16 cellular contexts compared by ENCODE assay signal in genomic region chr12:108627134-108627920, GRCh38. TPM values are rescaled to one million over a fixed set of nuclear protein-coding genes. Genes with fewer than 3 reads are reported as not detected.
DNase-seq lines count a peak whose midpoint lies in the region; ATAC-seq and TF ChIP-seq lines count a peak whose summit lies in the region.
"Had no signal": no experiment of that assay in that cellular context is flagged by ENCODE, and none has a peak within 500 bp of the region (broad histone marks: within the 10 kb centered on the region; RNA-seq: fewer than 3 reads in every experiment).

No MANE protein-coding gene starts in this region.

- no peak overlapping the region for H2BK20ac ChIP-seq in H9 (ENCODE audit: low read depth, low read length, poor library complexity, severe bottlenecking)

- H3T11ph ChIP-seq in H9 (ENCODE audit: low read length), result no peak overlapping the region

- POLR2A ChIA-PET in activated naive CD8-positive, alpha-beta T cell treated with anti-CD3 and anti-CD28 coated beads, Interleukin-2, amount 10 ng/mL, durations not matched to agents 7 days and 5 days (lab: Charles Lee), result interaction anchor here (0.6 to 10.8 kb wide), 9 partner anchors 9 to 230 kb away, joined by 3 to 156 read pairs (median 9); partner anchors contain the start of genes ISCU, SART3 and SSH1

- no peaks in the 10 kb centered on the region for H3K79me1 ChIP-seq in H9 (ENCODE audit: insufficient read depth, low read depth, low read length, poor library complexity, severe bottlenecking)

- no peak overlapping the region for H2BK12ac ChIP-seq in H9 (ENCODE audit: insufficient read length, low read depth, low read length)

- H3K27ac ChIP-seq in KOPT-K1 (ENCODE audit: low read depth, low read length, poor library complexity, severe bottlenecking) (peak overlapping the region; percentile 99), H9 (ENCODE audit: insufficient read length, low read depth, low read length) (no peak overlapping the region)
- H3K27ac ChIP-seq: 22Rv1, parathyroid adenoma had no signal

- H3K4me1 ChIP-seq in H9 (ENCODE audit: insufficient read depth, low read length), result peaks cover 3% of the 10 kb centered on the region; the same call in 1 of the 2 replicates
- H3K4me1 ChIP-seq: parathyroid adenoma had no signal

- H4K20me1 ChIP-seq in H9 (ENCODE audit: control insufficient read depth, insufficient read depth, insufficient read length), result no peaks in the 10 kb centered on the region

- H3K4me3 Mint-ChIP-seq in T-helper 1 cell treated with Interleukin-12 subunit alpha and Interleukin-12 subunit beta and Interleukin-4 antibody, amounts not matched to agents 30 μg/mL and 1 μg/mL, for 36 hours, result peak overlapping the region; percentile 44
- peak overlapping the region; percentile 29 for H3K4me3 Mint-ChIP-seq in activated naive CD8-positive, alpha-beta T cell treated with anti-CD3 and anti-CD28 coated beads, Interleukin-2, amount 10 ng/mL, durations not matched to agents 7 days and 5 days
- peak overlapping the region; percentile 87 for H3K4me3 Mint-ChIP-seq in natural killer cell treated with Interleukin-12 subunit alpha and Interleukin-12 subunit beta and Interleukin-15 and Interleukin-18, amount 100 ng/mL, for 72 hours
- H3K4me3 Mint-ChIP-seq in H9, result no peak overlapping the region

- H2AFZ ChIP-seq in H9 (ENCODE audit: low read length), result no peak overlapping the region
- H2AFZ ChIP-seq: parathyroid adenoma had no signal

- no CpG with 5 or more reads among the region's 8 CpGs for WGBS in H9 (ENCODE audit: extremely low coverage, insufficient read length, low lambda C conversion rate)

- no peaks in the 10 kb centered on the region for H3K23me2 ChIP-seq in H9 (ENCODE audit: insufficient read length, low read depth, low read length, poor library complexity, severe bottlenecking)

- H2BK120ac ChIP-seq in H9 (ENCODE audit: low read depth, low read length, poor library complexity, severe bottlenecking), result no peak overlapping the region

- no peak overlapping the region for H2BK15ac ChIP-seq in H9 (ENCODE audit: low read depth, low read length)

- H3K9me3 Mint-ChIP-seq in T-helper 1 cell treated with Interleukin-12 subunit alpha and Interleukin-12 subunit beta and Interleukin-4 antibody, amounts not matched to agents 30 μg/mL and 1 μg/mL, for 36 hours, result no peaks in the 10 kb centered on the region
- no peaks in the 10 kb centered on the region for H3K9me3 Mint-ChIP-seq in activated naive CD8-positive, alpha-beta T cell treated with anti-CD3 and anti-CD28 coated beads, Interleukin-2, amount 10 ng/mL, durations not matched to agents 7 days and 5 days
- H3K9me3 Mint-ChIP-seq in natural killer cell treated with Interleukin-12 subunit alpha and Interleukin-12 subunit beta and Interleukin-15 and Interleukin-18, amount 100 ng/mL, for 72 hours, result no peaks in the 10 kb centered on the region
- no peaks in the 10 kb centered on the region; a peak in 2 of 5 replicates for H3K9me3 Mint-ChIP-seq in H9

- H3K36me3 Mint-ChIP-seq in T-helper 1 cell treated with Interleukin-12 subunit alpha and Interleukin-12 subunit beta and Interleukin-4 antibody, amounts not matched to agents 30 μg/mL and 1 μg/mL, for 36 hours (ENCODE audit: low read depth), result peaks cover 65% of the 10 kb centered on the region
- peaks cover 51% of the 10 kb centered on the region for H3K36me3 Mint-ChIP-seq in activated naive CD8-positive, alpha-beta T cell treated with anti-CD3 and anti-CD28 coated beads, Interleukin-2, amount 10 ng/mL, durations not matched to agents 7 days and 5 days
- peaks cover 18% of the 10 kb centered on the region for H3K36me3 Mint-ChIP-seq in natural killer cell treated with Interleukin-12 subunit alpha and Interleukin-12 subunit beta and Interleukin-15 and Interleukin-18, amount 100 ng/mL, for 72 hours
- H3K36me3 Mint-ChIP-seq in H9 (ENCODE audit: insufficient read depth in 1 of 3, low read depth in 3 of 3), result peaks cover 0 to 2% (median 0%) of the 10 kb centered on the region in 3 experiments; a peak in 2 of 7 replicates

- H3K36me3 ChIP-seq in KOPT-K1 (ENCODE audit: insufficient read depth, low read length), result peaks cover 54% of the 10 kb centered on the region

- H3K27me3 Mint-ChIP-seq in T-helper 1 cell treated with Interleukin-12 subunit alpha and Interleukin-12 subunit beta and Interleukin-4 antibody, amounts not matched to agents 30 μg/mL and 1 μg/mL, for 36 hours (ENCODE audit: low read depth), result no peaks in the 10 kb centered on the region
- no peaks in the 10 kb centered on the region for H3K27me3 Mint-ChIP-seq in activated naive CD8-positive, alpha-beta T cell treated with anti-CD3 and anti-CD28 coated beads, Interleukin-2, amount 10 ng/mL, durations not matched to agents 7 days and 5 days
- H3K27me3 Mint-ChIP-seq in natural killer cell treated with Interleukin-12 subunit alpha and Interleukin-12 subunit beta and Interleukin-15 and Interleukin-18, amount 100 ng/mL, for 72 hours, result no peaks in the 10 kb centered on the region
- H3K27me3 Mint-ChIP-seq in H9 (ENCODE audit: low read depth), result no peaks in the 10 kb centered on the region

- H4K91ac ChIP-seq in H9 (ENCODE audit: insufficient read length, low read depth, low read length), result no peak overlapping the region

- no peak overlapping the region for H3K4me2 ChIP-seq in H9 (ENCODE audit: insufficient read depth, insufficient read length, low read length)

- no peaks in the 10 kb centered on the region for H3K27me3 ChIP-seq in H9 (ENCODE audit: insufficient read depth, low read length)
- H3K27me3 ChIP-seq: stomach had no signal

- no peak for TF ChIP-seq CTCF in H9 (conservative IDR thresholded peaks at IDR 0.05)

- H2AK5ac ChIP-seq in H9 (ENCODE audit: insufficient read length, low read length), result no peak overlapping the region

- H3K4ac ChIP-seq in H9 (ENCODE audit: low read depth, low read length), result no peak overlapping the region

- H3K79me2 ChIP-seq in H9 (ENCODE audit: insufficient read depth, low read length), result no peaks in the 10 kb centered on the region
- H3K79me2 ChIP-seq: parathyroid adenoma had no signal

- H3K56ac ChIP-seq in H9 (ENCODE audit: insufficient read length, low read depth, low read length), result no peak overlapping the region

- H3K18ac ChIP-seq in H9 (ENCODE audit: insufficient read length, low read depth, low read length), result no peak overlapping the region

- no peak overlapping the region for H3K14ac ChIP-seq in H9 (ENCODE audit: insufficient read depth, low read length)

- no peak for DNase-seq in T-helper 1 cell
- DNase-seq in activated naive CD8-positive, alpha-beta T cell treated with anti-CD3 and anti-CD28 coated beads, Interleukin-2, amount 10 ng/mL, durations not matched to agents 7 days and 5 days, result no peak
- DNase-seq in natural killer cell treated with Interleukin-12 subunit alpha and Interleukin-12 subunit beta and Interleukin-15 and Interleukin-18, amount 100 ng/mL, for 72 hours (ENCODE audit: low spot score), result no peak
- DNase-seq in H9, result no peak
- DNase-seq: activated CD8-positive, alpha-beta memory T cell treated with anti-CD3 and anti-CD28 coated beads, Interleukin-2, amount 50 U/mL, for 4 hours; GDM1; NCI-H1694; stomach had no signal

- ATAC-seq in activated naive CD8-positive, alpha-beta T cell treated with anti-CD3 and anti-CD28 coated beads, Interleukin-2, amount 10 ng/mL, durations not matched to agents 7 days and 5 days (ENCODE audit: low read depth), result no peak
- no peak for ATAC-seq in natural killer cell treated with Interleukin-12 subunit alpha and Interleukin-12 subunit beta and Interleukin-15 and Interleukin-18, amount 100 ng/mL, for 72 hours
- no peak for ATAC-seq in GM18868 (IDR thresholded peaks at IDR 0.05; ENCODE audit: unreplicated experiment)
- no peak for ATAC-seq in HG02678 (IDR thresholded peaks at IDR 0.05; ENCODE audit: unreplicated experiment)

- H3K27ac Mint-ChIP-seq in T-helper 1 cell treated with Interleukin-12 subunit alpha and Interleukin-12 subunit beta and Interleukin-4 antibody, amounts not matched to agents 30 μg/mL and 1 μg/mL, for 36 hours, result peak overlapping the region; percentile 54
- H3K27ac Mint-ChIP-seq in activated naive CD8-positive, alpha-beta T cell treated with anti-CD3 and anti-CD28 coated beads, Interleukin-2, amount 10 ng/mL, durations not matched to agents 7 days and 5 days, result peak overlapping the region; percentile 83
- H3K27ac Mint-ChIP-seq in natural killer cell treated with Interleukin-12 subunit alpha and Interleukin-12 subunit beta and Interleukin-15 and Interleukin-18, amount 100 ng/mL, for 72 hours, result peak overlapping the region; percentile 92 to 100
- peak overlapping the region in 1 of 3 experiments; percentile 60; a peak in 1 of 7 replicates for H3K27ac Mint-ChIP-seq in H9

- H3K4me1 Mint-ChIP-seq in T-helper 1 cell treated with Interleukin-12 subunit alpha and Interleukin-12 subunit beta and Interleukin-4 antibody, amounts not matched to agents 30 μg/mL and 1 μg/mL, for 36 hours (ENCODE audit: low read depth), result peaks cover 46% of the 10 kb centered on the region
- peaks cover 38% of the 10 kb centered on the region for H3K4me1 Mint-ChIP-seq in activated naive CD8-positive, alpha-beta T cell treated with anti-CD3 and anti-CD28 coated beads, Interleukin-2, amount 10 ng/mL, durations not matched to agents 7 days and 5 days
- H3K4me1 Mint-ChIP-seq in natural killer cell treated with Interleukin-12 subunit alpha and Interleukin-12 subunit beta and Interleukin-15 and Interleukin-18, amount 100 ng/mL, for 72 hours (ENCODE audit: low read depth in 2 of 2), result peaks cover 53 to 71% of the 10 kb centered on the region in 2 donors
- H3K4me1 Mint-ChIP-seq in H9, result peaks cover 24 to 31% of the 10 kb centered on the region in 2 experiments

- no peak overlapping the region for H2BK5ac ChIP-seq in H9 (ENCODE audit: insufficient read length, low read length)

- H3K23ac ChIP-seq in H9 (ENCODE audit: insufficient read length, low read depth, low read length), result no peak overlapping the region

- no peak overlapping the region for H3K9ac ChIP-seq in H9 (ENCODE audit: extremely low read depth, insufficient read length, low read length)
- H3K9ac ChIP-seq: parathyroid adenoma had no signal

- H4K8ac ChIP-seq in H9 (replicated peaks; ENCODE audit: insufficient read length, low read depth, low read length), result no peak overlapping the region

- no peak overlapping the region for H4K5ac ChIP-seq in H9 (ENCODE audit: insufficient read length, low read depth, low read length)

- H3K9me3 ChIP-seq in KOPT-K1 (ENCODE audit: insufficient read depth, low read length, poor library complexity, severe bottlenecking) (no peaks in the 10 kb centered on the region), H9 (ENCODE audit: control insufficient read depth, low read depth, low read length) (no peaks in the 10 kb centered on the region)
- H3K9me3 ChIP-seq: stomach had no signal

RNA-seq across cellular contexts. Expression of gene SELPLG, which starts 6.4 kb away (rescaled TPM):
- total RNA-seq in activated naive CD8-positive, alpha-beta T cell treated with anti-CD3 and anti-CD28 coated beads, Interleukin-2, amount 10 ng/mL, durations not matched to agents 7 days and 5 days, result 100 to 1,000 TPM; 159 to 163 TPM
- total RNA-seq in natural killer cell treated with Interleukin-12 subunit alpha and Interleukin-12 subunit beta and Interleukin-15 and Interleukin-18, amount 100 ng/mL, for 72 hours, result 10 to 100 TPM; 26.5 to 34.6 TPM
- total RNA-seq in H9 (2021), result 0.09 and 0.15 TPM in 2 replicates
- total RNA-seq: NCI-H460 had no signal

RNA-seq across cellular contexts. Expression of gene TMEM119, which starts 29.4 kb away (rescaled TPM):
- under 1 TPM; 0.11 to 0.48 TPM for total RNA-seq in activated naive CD8-positive, alpha-beta T cell treated with anti-CD3 and anti-CD28 coated beads, Interleukin-2, amount 10 ng/mL, durations not matched to agents 7 days and 5 days
- not detected for total RNA-seq in natural killer cell treated with Interleukin-12 subunit alpha and Interleukin-12 subunit beta and Interleukin-15 and Interleukin-18, amount 100 ng/mL, for 72 hours
- not detected in 2 replicates for total RNA-seq in H9 (2021)
- total RNA-seq: kidney epithelial cell, NCI-H460 had no signal

Comparison
In these comparisons a context has a peak if more than half of its experiments do, and no peak if none do; other contexts are left out.
1. H3K4me3 Mint-ChIP-seq: peak in T-helper 1 cell treated with Interleukin-12 subunit alpha and Interleukin-12 subunit beta and Interleukin-4 antibody, amounts not matched to agents 30 μg/mL and 1 μg/mL, for 36 hours (single experiment), activated naive CD8-positive, alpha-beta T cell treated with anti-CD3 and anti-CD28 coated beads, Interleukin-2, amount 10 ng/mL, durations not matched to agents 7 days and 5 days (single experiment) and natural killer cell treated with Interleukin-12 subunit alpha and Interleukin-12 subunit beta and Interleukin-15 and Interleukin-18, amount 100 ng/mL, for 72 hours (single experiment); none in H9 (0 of 2).
2. RNA of gene SELPLG, which starts 6.4 kb away (total RNA-seq): 159 to 163 TPM in activated naive CD8-positive, alpha-beta T cell treated with anti-CD3 and anti-CD28 coated beads, Interleukin-2, amount 10 ng/mL, durations not matched to agents 7 days and 5 days and 26.5 to 34.6 TPM in natural killer cell treated with Interleukin-12 subunit alpha and Interleukin-12 subunit beta and Interleukin-15 and Interleukin-18, amount 100 ng/mL, for 72 hours; 0.09 to 0.15 TPM in H9; every median in the first group is over 10 times any median in the second.